Comparison of ENCODE assay signal across 18 cellular contexts in the genomic region with DNA sequence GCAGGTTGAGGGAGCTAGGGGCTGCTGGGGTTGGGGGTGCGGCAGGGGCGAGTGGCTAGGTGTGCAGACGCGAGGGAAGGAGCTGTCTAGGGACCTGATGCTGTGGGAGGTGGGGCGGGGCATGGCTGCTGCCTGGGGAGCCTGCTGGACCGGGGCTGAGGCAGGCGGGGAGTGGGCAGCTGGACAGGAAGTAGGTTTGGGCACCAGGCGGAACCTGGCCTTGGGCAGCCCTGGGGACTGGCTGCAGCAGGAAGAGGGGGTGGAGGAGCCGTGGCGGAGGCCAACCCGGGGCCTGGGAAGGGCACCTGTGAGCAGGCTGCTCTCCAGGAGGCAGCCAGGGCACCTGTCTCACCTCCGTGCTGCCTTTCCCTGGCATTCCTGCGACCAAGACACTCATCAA. TPM values are rescaled to one million over a fixed set of nuclear protein-coding genes. Genes with fewer than 3 reads are reported as not detected.
DNase-seq lines count a peak whose midpoint lies in the region; ATAC-seq and TF ChIP-seq lines count a peak whose summit lies in the region.
"Had no signal": no experiment of that assay in that cellular context is flagged by ENCODE, and none has a peak within 500 bp of the region (broad histone marks: within the 10 kb centered on the region; RNA-seq: fewer than 3 reads in every experiment).

No MANE protein-coding gene starts in this region.

- peak overlapping the region; percentile 29 for H3K27ac Mint-ChIP-seq in central memory CD8-positive, alpha-beta T cell (ENCODE audit: low read depth)

- 53 to 61% methylated on average over 5 to 10 of the region's 13 CpGs for WGBS in thyroid gland, 2 donors

- ATAC-seq in central memory CD8-positive, alpha-beta T cell (replicated peaks; ENCODE audit: extremely low read depth, poor library complexity, severe bottlenecking) = no peak
- ATAC-seq in lower lobe of right lung (no peak), GM21619 (IDR thresholded peaks at IDR 0.05; ENCODE audit: unreplicated experiment) (no peak)
- no peak for ATAC-seq in stimulated activated naive CD8-positive, alpha-beta T cell treated with anti-CD3 and anti-CD28 coated beads, Interleukin-15, Interleukin-2, amounts not matched to agents 100 U/mL and 50 U/mL, for 24 hours

- TF ChIP-seq POLR2A in thyroid gland (IDR thresholded peaks at IDR 0.05) = peak in 1 of 2 donors; percentile 34

- H3K4me1 ChIP-seq in lower lobe of right lung (peaks cover under 1% of the 10 kb centered on the region), thyroid gland (peaks cover 40 to 46% of the 10 kb centered on the region in 2 donors)

- H3K27me3 ChIP-seq in lower lobe of right lung (ENCODE audit: low read depth) (peaks cover 5% of the 10 kb centered on the region), thyroid gland (no peaks in the 10 kb centered on the region)

- H3K4me1 Mint-ChIP-seq in central memory CD8-positive, alpha-beta T cell = peaks cover 8% of the 10 kb centered on the region

- no peaks in the 10 kb centered on the region for H3K9me3 Mint-ChIP-seq in central memory CD8-positive, alpha-beta T cell

- no peaks in the 10 kb centered on the region for H3K27me3 Mint-ChIP-seq in central memory CD8-positive, alpha-beta T cell

- H3K9me3 ChIP-seq in lower lobe of right lung (no peaks in the 10 kb centered on the region), thyroid gland (no peaks in the 10 kb centered on the region)

- H3K4me3 Mint-ChIP-seq in central memory CD8-positive, alpha-beta T cell = no peak overlapping the region

- H3K36me3 ChIP-seq in lower lobe of right lung (peaks cover 73% of the 10 kb centered on the region), thyroid gland (peaks cover 49 to 56% of the 10 kb centered on the region in 2 donors)

- no peak overlapping the region for H3K4me3 ChIP-seq in lower lobe of right lung
- no peak overlapping the region for H3K4me3 ChIP-seq in thyroid gland (replicated peaks in 1 of 3)

- peak in 2 of 3 experiments; percentile 17 to 29 for DNase-seq in NCI-H1417 (lab: John Stamatoyannopoulos, UW)
- no peak for DNase-seq in NCI-H1417 treated with DMSO at 0.1 percent for 48 hours (lab: John Stamatoyannopoulos, UW)
- no peak for DNase-seq in central memory CD8-positive, alpha-beta T cell (ENCODE audit: low spot score in 2 of 2)
- peak; percentile 39 for DNase-seq in lower lobe of right lung
- peak; percentile 97 to 98 for DNase-seq in thyroid gland
- no peak for DNase-seq in NCI-H748 (lab: John Stamatoyannopoulos, UW; ENCODE audit: unreplicated experiment)
- no peak for DNase-seq in stimulated activated naive CD8-positive, alpha-beta T cell treated with anti-CD3 and anti-CD28 coated beads, Interleukin-15, Interleukin-2, amounts not matched to agents 100 U/mL and 50 U/mL, for 24 hours
- DNase-seq: AML-193, GDM1, MV-4-11, NCI-H1436, NCI-H2029 treated with DMSO at 0.1 percent for 48 hours, NCI-H510A, NCI-H774, OCI-M1 had no signal

- H3K27ac ChIP-seq in lower lobe of right lung (no peak overlapping the region), thyroid gland (peak overlapping the region; percentile 91 to 100 (median 98))
- H3K27ac ChIP-seq: 22Rv1, KMS-11 had no signal

- intact Hi-C loops in lower lobe of right lung (cut with DNase I) = no loop called here
- intact Hi-C loops in thyroid gland (cut with DNase I) = no loop called here

- H3K36me3 Mint-ChIP-seq in central memory CD8-positive, alpha-beta T cell (ENCODE audit: insufficient read depth) = peaks cover 7% of the 10 kb centered on the region

- TF ChIP-seq CTCF in lower lobe of right lung (IDR thresholded peaks at IDR 0.05) = no peak
- no peak for TF ChIP-seq CTCF in thyroid gland (IDR thresholded peaks at IDR 0.05)

RNA-seq across cellular contexts. Expression of gene DNASE1L2, which starts 5.9 kb away (rescaled TPM):
- total RNA-seq in lower lobe of right lung (2.0 TPM), thyroid gland (1 to 10 TPM in 3 of 4 donors, under 1 TPM in 1; 0.88 to 4.5 (median 1.4) TPM)

RNA-seq across cellular contexts. Expression of gene E4F1, which starts 7.0 kb away (rescaled TPM):
- total RNA-seq in lower lobe of right lung (21.0 TPM), thyroid gland (10 to 100 TPM; 35.3 to 55.7 (median 41.3) TPM)

RNA-seq across cellular contexts. Expression of gene PGP, which starts 15.7 kb away (rescaled TPM):
- total RNA-seq in lower lobe of right lung (13.3 TPM), thyroid gland (10 to 100 TPM; 13.4 to 44.0 (median 28.8) TPM)

RNA-seq across cellular contexts. Expression of gene BRICD5, which starts 19.7 kb away (rescaled TPM):
- total RNA-seq in lower lobe of right lung (7.8 TPM), thyroid gland (10 to 100 TPM in 2 of 4 donors, 1 to 10 TPM in 2; 3.8 to 44.6 (median 12.0) TPM)

RNA-seq across cellular contexts. Expression of gene ECI1, which starts 21.0 kb away (rescaled TPM):
- total RNA-seq in lower lobe of right lung (50.4 TPM), thyroid gland (100 to 1,000 TPM; 104 to 208 (median 169) TPM)

Comparison
In these comparisons a context has a peak if more than half of its experiments do, and no peak if none do; other contexts are left out.
1. DNase-seq: peak in NCI-H1417 (2 of 3), lower lobe of right lung (single experiment) and thyroid gland (2 of 2); none in NCI-H1417 treated with DMSO at 0.1 percent for 48 hours (single experiment), central memory CD8-positive, alpha-beta T cell (0 of 2), NCI-H748 (single experiment) and stimulated activated naive CD8-positive, alpha-beta T cell treated with anti-CD3 and anti-CD28 coated beads, Interleukin-15, Interleukin-2, amounts not matched to agents 100 U/mL and 50 U/mL, for 24 hours (single experiment).